Comparison of ENCODE assay signal across 8 cellular contexts in genomic region chrX:16123222-16123786, GRCh38. TPM values are rescaled to one million over a fixed set of nuclear protein-coding genes. Genes with fewer than 3 reads are reported as not detected.
DNase-seq lines count a peak whose midpoint lies in the region; ATAC-seq, FAIRE-seq and TF ChIP-seq lines count a peak whose summit lies in the region.

Gene GRPR, plus strand, starts transcription at chrX:16123565. Its CDS starts 389 bp downstream, at chrX:16123954.

- H3K36me3 Mint-ChIP-seq in natural killer cell treated with Interleukin-12 subunit alpha and Interleukin-12 subunit beta and Interleukin-15 and Interleukin-18, amount 100 ng/mL, for 72 hours: no peaks in the 10 kb centered on the region

- H3K4me3 ChIP-seq in OCI-LY3 (ENCODE audit: low read length) (no peak within 1 kb of the TSS), fibroblast of lung (replicated peaks in 1 of 4; ENCODE audit: control extremely low read depth in 1 of 4, insufficient read depth in 1 of 4, low read depth in 3 of 4, low read length in 4 of 4) (no peak within 1 kb of the TSS)

- H4K20me1 ChIP-seq in OCI-LY3 (ENCODE audit: insufficient read depth, low read length): no peaks in the 10 kb centered on the region; the same call in 1 of the 2 replicates
- no peaks in the 10 kb centered on the region for H4K20me1 ChIP-seq in fibroblast of lung (ENCODE audit: control insufficient read depth, extremely low read depth, insufficient read depth, low read length)

- DNase-seq in D721Med (ENCODE audit: insufficient read length, low spot score): no peak
- peak; percentile 6 for DNase-seq in HuH-7.5 (ENCODE audit: low spot score)
- peak; percentile 52 for DNase-seq in activated T-cell treated with anti-CD3 and anti-CD28 coated beads, Interleukin-2, amount 50 U/mL, for 1 hour
- DNase-seq in fibroblast of lung (ENCODE audit: low read depth in 2 of 2): peak; percentile 81 to 86
- peak; percentile 60 for DNase-seq in natural killer cell treated with Interleukin-12 subunit alpha and Interleukin-12 subunit beta and Interleukin-15 and Interleukin-18, amount 100 ng/mL, for 72 hours (ENCODE audit: low spot score)
- peak; percentile 13 for DNase-seq in stimulated activated naive CD4-positive, alpha-beta T cell treated with Interleukin-2 at 50 U/mL for 16 hours (lab: John Stamatoyannopoulos, UW)

- no peak within 1 kb of the TSS for H3K9ac ChIP-seq in OCI-LY3 (ENCODE audit: low read length)
- H3K9ac ChIP-seq in fibroblast of lung (ENCODE audit: insufficient read depth, low read length): no peak within 1 kb of the TSS

- peak; percentile 57 for TF ChIP-seq CTCF in D721Med (IDR thresholded peaks at IDR 0.05; ENCODE audit: insufficient read depth, missing control alignments)
- TF ChIP-seq CTCF in OCI-LY3 (IDR thresholded peaks at IDR 0.05; ENCODE audit: low read depth, low read length): peak; percentile 71
- peak; percentile 71 to 73 for TF ChIP-seq CTCF in fibroblast of lung (conservative IDR thresholded peaks at IDR 0.05 in 1 of 2, IDR thresholded peaks at IDR 0.05 in 1 of 2; ENCODE audit: low read depth in 1 of 2, low read length in 2 of 2)

- H3K9me3 ChIP-seq in OCI-LY3 (ENCODE audit: insufficient read depth, low read length) (peaks cover 5% of the 10 kb centered on the region), fibroblast of lung (ENCODE audit: control insufficient read depth, insufficient read depth, low read depth, low read length) (no peaks in the 10 kb centered on the region)

- H3K4me2 ChIP-seq in OCI-LY3 (ENCODE audit: low read length) (peak within 1 kb of the TSS; percentile 26), fibroblast of lung (ENCODE audit: extremely low read depth, insufficient read depth, low read length) (peak within 1 kb of the TSS; percentile 8)

- peaks cover 5% of the 10 kb centered on the region for H3K36me3 ChIP-seq in OCI-LY3 (replicated peaks; ENCODE audit: low read depth, low read length)
- H3K36me3 ChIP-seq in fibroblast of lung (ENCODE audit: control insufficient read depth, insufficient read depth, low read length): no peaks in the 10 kb centered on the region

- H3K27me3 ChIP-seq in OCI-LY3 (ENCODE audit: low read depth, low read length): peaks cover 39% of the 10 kb centered on the region
- H3K27me3 ChIP-seq in fibroblast of lung (ENCODE audit: control insufficient read depth, insufficient read depth, low read length): no peaks in the 10 kb centered on the region

- H3K27ac ChIP-seq in OCI-LY3 (ENCODE audit: low read length) (no peak within 1 kb of the TSS), fibroblast of lung (ENCODE audit: insufficient read depth, low read length) (no peak within 1 kb of the TSS)

- peaks cover 47% of the 10 kb centered on the region for H3K4me1 ChIP-seq in OCI-LY3 (ENCODE audit: low read length)
- H3K4me1 ChIP-seq in fibroblast of lung (ENCODE audit: control insufficient read depth, extremely low read depth, insufficient read depth, low read length): no peaks in the 10 kb centered on the region

- H2AFZ ChIP-seq in OCI-LY3 (ENCODE audit: low read depth, low read length): no peak within 1 kb of the TSS
- H2AFZ ChIP-seq in fibroblast of lung (ENCODE audit: low read length): no peak within 1 kb of the TSS

- H3K4me1 Mint-ChIP-seq in natural killer cell treated with Interleukin-12 subunit alpha and Interleukin-12 subunit beta and Interleukin-15 and Interleukin-18, amount 100 ng/mL, for 72 hours (ENCODE audit: low read depth in 2 of 2): peaks cover 12 to 14% of the 10 kb centered on the region in 2 donors

- H3K79me2 ChIP-seq in OCI-LY3 (ENCODE audit: low read length) (no peaks in the 10 kb centered on the region), fibroblast of lung (ENCODE audit: control insufficient read depth, insufficient read depth, low read length) (no peaks in the 10 kb centered on the region)

- no peaks in the 10 kb centered on the region for H3K9me3 Mint-ChIP-seq in natural killer cell treated with Interleukin-12 subunit alpha and Interleukin-12 subunit beta and Interleukin-15 and Interleukin-18, amount 100 ng/mL, for 72 hours

- ATAC-seq in GM21526 (IDR thresholded peaks at IDR 0.05; ENCODE audit: low FRiP score, unreplicated experiment): peak; percentile 63
- peak; percentile 76 to 87 for ATAC-seq in natural killer cell treated with Interleukin-12 subunit alpha and Interleukin-12 subunit beta and Interleukin-15 and Interleukin-18, amount 100 ng/mL, for 72 hours

- FAIRE-seq in D721Med (lab: Jason Lieb, UNC): no peak

- H3K27me3 Mint-ChIP-seq in natural killer cell treated with Interleukin-12 subunit alpha and Interleukin-12 subunit beta and Interleukin-15 and Interleukin-18, amount 100 ng/mL, for 72 hours: peaks cover 23 to 31% of the 10 kb centered on the region in 2 donors

- no peak within 1 kb of the TSS for H3K4me3 Mint-ChIP-seq in natural killer cell treated with Interleukin-12 subunit alpha and Interleukin-12 subunit beta and Interleukin-15 and Interleukin-18, amount 100 ng/mL, for 72 hours

- no peak within 1 kb of the TSS for H3K27ac Mint-ChIP-seq in natural killer cell treated with Interleukin-12 subunit alpha and Interleukin-12 subunit beta and Interleukin-15 and Interleukin-18, amount 100 ng/mL, for 72 hours

RNA-seq across cellular contexts. Expression of gene GRPR, which starts in this region (rescaled TPM):
- 0.33 TPM in 1 of 2 replicates, not detected in the other for total RNA-seq in fibroblast of lung
- polyA plus RNA-seq in fibroblast of lung: 3.6 and 4.1 TPM in 2 replicates
- 1.6 and 2.4 TPM in 2 replicates for polyA plus RNA-seq in fibroblast of lung (2012)
- polyA minus RNA-seq in fibroblast of lung (ENCODE audit: low replicate concordance): 13.4 and 14.8 TPM in 2 replicates
- total RNA-seq in natural killer cell treated with Interleukin-12 subunit alpha and Interleukin-12 subunit beta and Interleukin-15 and Interleukin-18, amount 100 ng/mL, for 72 hours: under 1 TPM in 1 of 2 donors, not detected in 1; 0.38 TPM

Comparison
In these comparisons a context has a peak if more than half of its experiments do, and no peak if none do; other contexts are left out.
1. Peak in DNase-seq and ATAC-seq in natural killer cell treated with Interleukin-12 subunit alpha and Interleukin-12 subunit beta and Interleukin-15 and Interleukin-18, amount 100 ng/mL, for 72 hours; RNA of the gene not detected or under 1 TPM.